ENCODE assay signal across 15 cellular contexts in genomic region chr5:158700231-158700996, GRCh38.
A peak's percentile ranks its signal among the peaks of the same experiment; 100 is the strongest.
DNase-seq lines count a peak whose midpoint lies in the region; ATAC-seq and TF ChIP-seq lines count a peak whose summit lies in the region.
"Had no signal": no experiment of that assay in that cellular context is flagged by ENCODE, and none has a peak within 500 bp of the region (broad histone marks: within the 10 kb centered on the region; RNA-seq: fewer than 3 reads in every experiment).

No MANE protein-coding gene starts in this region.

- H3K27me3 ChIP-seq in BJ (ENCODE audit: control insufficient read depth, insufficient read depth, low read length), result no peaks in the 10 kb centered on the region
- H3K27me3 ChIP-seq in mesendoderm (ENCODE audit: insufficient read depth, low read length, poor library complexity), result no peaks in the 10 kb centered on the region

- no peak overlapping the region for H2BK15ac ChIP-seq in mesendoderm (replicated peaks; ENCODE audit: low read depth)

- no peak overlapping the region for H3K4me3 ChIP-seq in BJ (ENCODE audit: low read depth, low read length)
- H3K4me3 ChIP-seq in skeletal muscle cell (ENCODE audit: low read depth, low read length), result no peak overlapping the region
- H3K4me3 ChIP-seq in mesendoderm (ENCODE audit: low read length), result no peak overlapping the region

- no peak overlapping the region for H2BK5ac ChIP-seq in mesendoderm (ENCODE audit: low read length)

- no peak overlapping the region for H3K4me2 ChIP-seq in mesendoderm (ENCODE audit: low read length)

- no peaks in the 10 kb centered on the region for H3K79me1 ChIP-seq in mesendoderm (ENCODE audit: low read length)

- H4K8ac ChIP-seq in mesendoderm (ENCODE audit: low read depth, low read length), result no peak overlapping the region

- no peak overlapping the region for H2AK5ac ChIP-seq in mesendoderm (ENCODE audit: low read length)

- H4K5ac ChIP-seq in mesendoderm (ENCODE audit: low read length), result no peak overlapping the region

- no peaks in the 10 kb centered on the region for H3K4me1 ChIP-seq in mesendoderm (ENCODE audit: control insufficient read depth, low read depth, low read length)

- no peak overlapping the region for H3K4ac ChIP-seq in mesendoderm (ENCODE audit: low read depth, low read length)

- DNase-seq in BJ (ENCODE audit: low read depth), result peak; percentile 33
- peak; percentile 63 for DNase-seq in NOMO-1 treated with DMSO at 0.1 percent for 48 hours (lab: John Stamatoyannopoulos, UW; ENCODE audit: unreplicated experiment)
- peak; percentile 93 for DNase-seq in fibroblast of peridontal ligament (ENCODE audit: extremely low read depth)
- DNase-seq in skeletal muscle cell (ENCODE audit: low read depth), result peak; percentile 67
- DNase-seq in NCI-H187 treated with DMSO at 0.1 percent for 48 hours (lab: John Stamatoyannopoulos, UW), result no peak
- DNase-seq in mesendoderm, result no peak
- DNase-seq: activated CD8-positive, alpha-beta memory T cell treated with anti-CD3 and anti-CD28 coated beads, Interleukin-2, amount 50 U/mL, for 4 hours; CD4-positive, CD25-positive, alpha-beta regulatory T cell; immature natural killer cell; natural killer cell; NCI-H1930; small intestine; T1000 had no signal

- no peaks in the 10 kb centered on the region for H3K79me2 ChIP-seq in mesendoderm (ENCODE audit: control insufficient read depth, insufficient read depth, low read length)

- H2BK120ac ChIP-seq in mesendoderm (ENCODE audit: low read depth, low read length), result no peak overlapping the region

- no peak for TF ChIP-seq CTCF in BJ (IDR thresholded peaks at IDR 0.05; ENCODE audit: insufficient read depth, low read depth, low read length)

- POLR2A ChIA-PET in BJ (lab: Charles Lee), result no interaction called here

- H3K18ac ChIP-seq in mesendoderm (ENCODE audit: low read length), result no peak overlapping the region

- no peak overlapping the region for H3K23ac ChIP-seq in mesendoderm (ENCODE audit: low read length)

- CTCF ChIA-PET in BJ (lab: Yijun Ruan, JAX), result interaction anchor here (1.2 to 13.0 kb wide), 2 partner anchors 19 to 405 kb away, joined by 4 to 237 read pairs; partner anchors contain the start of gene EBF1

- ATAC-seq in HG03280 (IDR thresholded peaks at IDR 0.05; ENCODE audit: unreplicated experiment) (no peak), GM19328 (IDR thresholded peaks at IDR 0.05; ENCODE audit: unreplicated experiment) (no peak)
- ATAC-seq: natural killer cell had no signal

- WGBS in mesendoderm (ENCODE audit: extremely low coverage, insufficient coverage, low lambda C conversion rate), result no CpG with 5 or more reads among the region's 9 CpGs

- H3K56ac ChIP-seq in mesendoderm (ENCODE audit: low read length), result no peak overlapping the region

- no peaks in the 10 kb centered on the region for H3K36me3 ChIP-seq in BJ (ENCODE audit: control insufficient read depth, insufficient read depth, low read length)
- H3K36me3 ChIP-seq in mesendoderm (ENCODE audit: control insufficient read depth, insufficient read depth, low read length), result no peaks in the 10 kb centered on the region

- no peak overlapping the region for H3K9ac ChIP-seq in mesendoderm (ENCODE audit: low read length)

- no peak overlapping the region for H3K27ac ChIP-seq in mesendoderm (ENCODE audit: low read depth, low read length)

Comparison
In these comparisons a context has a peak if more than half of its experiments do, and no peak if none do; other contexts are left out.
1. DNase-seq: peak in BJ (single experiment), NOMO-1 treated with DMSO at 0.1 percent for 48 hours (single experiment), fibroblast of peridontal ligament (single experiment) and skeletal muscle cell (single experiment); none in NCI-H187 treated with DMSO at 0.1 percent for 48 hours (single experiment) and mesendoderm (single experiment).